8 cellular contexts compared by ENCODE assay signal in the genomic region with DNA sequence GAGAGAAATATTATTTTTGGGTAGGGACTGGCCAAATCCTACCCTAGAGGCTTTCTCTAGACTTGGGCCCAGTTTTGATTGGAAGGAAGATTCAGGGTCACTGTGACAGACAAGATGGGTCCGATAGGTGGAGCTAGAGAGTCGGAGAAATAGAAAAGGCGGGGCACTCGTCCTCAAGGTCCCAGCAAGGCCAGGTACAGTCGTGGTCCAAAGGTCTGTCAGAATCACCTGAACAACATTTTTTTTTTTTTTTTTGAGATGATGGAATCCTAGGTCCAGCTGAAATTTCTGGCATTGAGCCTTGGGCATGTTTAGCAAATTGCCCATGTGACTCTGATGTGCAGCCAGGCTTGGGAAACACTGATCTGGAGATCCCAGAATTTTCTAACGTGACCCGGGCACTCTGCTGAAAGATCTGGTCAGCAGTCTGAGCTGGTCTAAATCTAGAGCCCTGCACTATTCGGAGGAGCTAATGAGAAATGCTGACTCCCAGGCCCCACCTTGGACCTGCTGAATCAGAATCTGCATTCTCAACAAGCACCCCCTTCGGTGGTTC. TPM values are rescaled to one million over a fixed set of nuclear protein-coding genes. Genes with fewer than 3 reads are reported as not detected.
DNase-seq lines count a peak whose midpoint lies in the region; ATAC-seq, FAIRE-seq and TF ChIP-seq lines count a peak whose summit lies in the region.

No MANE protein-coding gene starts in this region.

- H3K9me3 ChIP-seq in right atrium auricular region (no peaks in the 10 kb centered on the region), small intestine (ENCODE audit: control insufficient read depth, low read depth) (no peaks in the 10 kb centered on the region)

- H3K4me3 ChIP-seq in GM12875 (ENCODE audit: low read depth, low read length), result no peak overlapping the region
- H3K4me3 ChIP-seq in right atrium auricular region, result no peak overlapping the region
- no peak overlapping the region for H3K4me3 ChIP-seq in small intestine (ENCODE audit: low read depth in 1 of 2, low read length in 2 of 2)

- WGBS in small intestine, 3 donors, result 5 to 18% (median 11%) methylated on average over 9 of the region's 9 CpGs

- H3K4me3 Mint-ChIP-seq in activated naive CD4-positive, alpha-beta T cell treated with anti-CD3 and anti-CD28 coated beads, Interleukin-2, amount 50 U/mL, for 24 hours, result no peak overlapping the region

- H3K27ac Mint-ChIP-seq in activated naive CD4-positive, alpha-beta T cell treated with anti-CD3 and anti-CD28 coated beads, Interleukin-2, amount 50 U/mL, for 24 hours, result peak overlapping the region; percentile 51

- H3K27me3 Mint-ChIP-seq in activated naive CD4-positive, alpha-beta T cell treated with anti-CD3 and anti-CD28 coated beads, Interleukin-2, amount 50 U/mL, for 24 hours, result no peaks in the 10 kb centered on the region

- H3K36me3 ChIP-seq in right atrium auricular region (no peaks in the 10 kb centered on the region), small intestine (ENCODE audit: control insufficient read depth in 2 of 2, insufficient read depth in 2 of 2, low read length in 2 of 2) (no peaks in the 10 kb centered on the region)

- peaks cover 13% of the 10 kb centered on the region for H3K4me1 Mint-ChIP-seq in activated naive CD4-positive, alpha-beta T cell treated with anti-CD3 and anti-CD28 coated beads, Interleukin-2, amount 50 U/mL, for 24 hours

- H3K27me3 ChIP-seq in right atrium auricular region, result no peaks in the 10 kb centered on the region
- H3K27me3 ChIP-seq in small intestine (ENCODE audit: control insufficient read depth in 2 of 2, insufficient read depth in 2 of 2, low read length in 2 of 2), result no peaks in the 10 kb centered on the region

- H3K9me3 Mint-ChIP-seq in activated naive CD4-positive, alpha-beta T cell treated with anti-CD3 and anti-CD28 coated beads, Interleukin-2, amount 50 U/mL, for 24 hours, result no peaks in the 10 kb centered on the region

- FAIRE-seq in small intestine (lab: Jason Lieb, UNC), result no peak

- DNase-seq in NCI-H1092 (lab: John Stamatoyannopoulos, UW) (peak; percentile 41), right atrium auricular region (ENCODE audit: low spot score) (peak; percentile 78), small intestine (peak; percentile 94), cortex of kidney (lab: John Stamatoyannopoulos, UW) (no peak)

- TF ChIP-seq CTCF in GM12875 (IDR thresholded peaks at IDR 0.05; ENCODE audit: borderline replicate concordance, insufficient read depth, low read depth, low read length) (peak; percentile 85), right atrium auricular region (IDR thresholded peaks at IDR 0.05) (peak; percentile 46 to 86)

- H3K36me3 Mint-ChIP-seq in activated naive CD4-positive, alpha-beta T cell treated with anti-CD3 and anti-CD28 coated beads, Interleukin-2, amount 50 U/mL, for 24 hours, result no peaks in the 10 kb centered on the region

- H3K4me1 ChIP-seq in right atrium auricular region (peaks cover 0 to 34% of the 10 kb centered on the region in 2 donors), small intestine (ENCODE audit: control insufficient read depth in 2 of 2, insufficient read depth in 1 of 2, low read depth in 1 of 2, low read length in 1 of 2) (no peaks in the 10 kb centered on the region)

- H3K27ac ChIP-seq in right atrium auricular region (no peak overlapping the region), small intestine (ENCODE audit: low read depth in 1 of 2, low read length in 1 of 2) (no peak overlapping the region)

- ATAC-seq in HG02571 (IDR thresholded peaks at IDR 0.05; ENCODE audit: unreplicated experiment) (peak; percentile 76), SK-N-SH treated with all-trans-retinoic acid at 6 μM for 48 hours (peak; percentile 69)

TF ChIP-seq in SK-N-SH treated with all-trans-retinoic acid at 6 μM for 48 hours, 23 proteins besides CTCF, POLR2A, EP300 and RAD21:
- TF ChIP-seq ZC3H10 (CRISPR knock-in tag; IDR thresholded peaks at IDR 0.05), result no peak
- no peak for TF ChIP-seq TOX (CRISPR knock-in tag; IDR thresholded peaks at IDR 0.05; ENCODE audit: borderline replicate concordance)
- TF ChIP-seq, protein P1, sequence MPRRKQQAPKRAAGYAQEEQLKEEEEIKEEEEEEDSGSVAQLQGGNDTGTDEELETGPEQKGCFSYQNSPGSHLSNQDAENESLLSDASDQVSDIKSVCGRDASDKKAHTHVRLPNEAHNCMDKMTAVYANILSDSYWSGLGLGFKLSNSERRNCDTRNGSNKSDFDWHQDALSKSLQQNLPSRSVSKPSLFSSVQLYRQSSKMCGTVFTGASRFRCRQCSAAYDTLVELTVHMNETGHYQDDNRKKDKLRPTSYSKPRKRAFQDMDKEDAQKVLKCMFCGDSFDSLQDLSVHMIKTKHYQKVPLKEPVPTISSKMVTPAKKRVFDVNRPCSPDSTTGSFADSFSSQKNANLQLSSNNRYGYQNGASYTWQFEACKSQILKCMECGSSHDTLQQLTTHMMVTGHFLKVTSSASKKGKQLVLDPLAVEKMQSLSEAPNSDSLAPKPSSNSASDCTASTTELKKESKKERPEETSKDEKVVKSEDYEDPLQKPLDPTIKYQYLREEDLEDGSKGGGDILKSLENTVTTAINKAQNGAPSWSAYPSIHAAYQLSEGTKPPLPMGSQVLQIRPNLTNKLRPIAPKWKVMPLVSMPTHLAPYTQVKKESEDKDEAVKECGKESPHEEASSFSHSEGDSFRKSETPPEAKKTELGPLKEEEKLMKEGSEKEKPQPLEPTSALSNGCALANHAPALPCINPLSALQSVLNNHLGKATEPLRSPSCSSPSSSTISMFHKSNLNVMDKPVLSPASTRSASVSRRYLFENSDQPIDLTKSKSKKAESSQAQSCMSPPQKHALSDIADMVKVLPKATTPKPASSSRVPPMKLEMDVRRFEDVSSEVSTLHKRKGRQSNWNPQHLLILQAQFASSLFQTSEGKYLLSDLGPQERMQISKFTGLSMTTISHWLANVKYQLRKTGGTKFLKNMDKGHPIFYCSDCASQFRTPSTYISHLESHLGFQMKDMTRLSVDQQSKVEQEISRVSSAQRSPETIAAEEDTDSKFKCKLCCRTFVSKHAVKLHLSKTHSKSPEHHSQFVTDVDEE (CRISPR knock-in tag; IDR thresholded peaks at IDR 0.05), result no peak
- TF ChIP-seq ZNF8 (CRISPR knock-in tag; IDR thresholded peaks at IDR 0.05), result no peak
- TF ChIP-seq SNAI2 (CRISPR knock-in tag; IDR thresholded peaks at IDR 0.05), result no peak
- TF ChIP-seq PATZ1 (CRISPR knock-in tag; IDR thresholded peaks at IDR 0.05; ENCODE audit: borderline replicate concordance), result no peak

RNA-seq across cellular contexts. Expression of gene NTSR2, which starts 23.0 kb away (rescaled TPM):
- total RNA-seq in right atrium auricular region, result not detected
- polyA plus RNA-seq in small intestine, result under 1 TPM in 1 of 3 donors, not detected in 2; 0.06 TPM

RNA-seq across cellular contexts. Expression of gene LPIN1, which starts 53.4 kb away (rescaled TPM):
- 10 to 100 TPM; 21.0 to 27.4 TPM for total RNA-seq in right atrium auricular region
- polyA plus RNA-seq in small intestine, result 10 to 100 TPM in 1 of 3 donors, 1 to 10 TPM in 2; 7.2 to 17.1 (median 7.8) TPM
